In genomic region chr3:130091958-130092357, GRCh38 we compare ENCODE assay signal across 28 cellular contexts. TPM values are rescaled to one million over a fixed set of nuclear protein-coding genes. Genes with fewer than 3 reads are reported as not detected.
"Had no signal": no experiment of that assay in that cellular context is flagged by ENCODE, and none has a peak within 500 bp of the region (broad histone marks: within the 10 kb centered on the region; RNA-seq: fewer than 3 reads in every experiment).

No MANE protein-coding gene starts in this region.

- DNase-seq: activated B cell treated with CpG ODN at 0.5 μM for 24 hours; activated CD4-positive, alpha-beta T cell treated with anti-CD3 and anti-CD28 coated beads for 48 hours; activated CD4-positive, alpha-beta T cell treated with anti-CD3 and anti-CD28 coated beads, Interleukin-2, amount 50 U/mL, for 1 hour; activated CD4-positive, alpha-beta T cell treated with anti-CD3 and anti-CD28 coated beads, Interleukin-2, amount 50 U/mL, for 48 hours; activated CD8-positive, alpha-beta memory T cell treated with anti-CD3 and anti-CD28 coated beads for 24 hours; activated CD8-positive, alpha-beta T cell treated with anti-CD3 and anti-CD28 coated beads for 36 hours; activated gamma-delta T cell treated with Interleukin-2 at 50 U/mL for 16 hours; activated naive CD4-positive, alpha-beta T cell treated with anti-CD3 and anti-CD28 coated beads, Interleukin-2, amount 50 U/mL, for 16 hours; activated naive CD4-positive, alpha-beta T cell treated with Interleukin-2 at 50 U/mL for 16 hours; activated T-cell treated with anti-CD3 and anti-CD28 coated beads, Interleukin-2, amount 50 U/mL, for 72 hours; amniotic stem cell; anterior cingulate cortex; brain microvascular endothelial cell; effector CD8-positive, alpha-beta T cell; esophagus squamous epithelium; foreskin melanocyte; T-helper 1 cell; T-helper 17 cell; T1000; WERI-Rb-1 had no signal

- H3K9me3 ChIP-seq: esophagus squamous epithelium, gastroesophageal sphincter had no signal

- ATAC-seq: activated CD4-positive, CD25-positive, alpha-beta regulatory T cell treated with anti-CD3 and anti-CD28 coated beads, Interleukin-2, amount 50 U/mL, for 24 hours; activated CD8-positive, alpha-beta T cell treated with anti-CD3 and anti-CD28 coated beads for 36 hours; activated T-cell treated with anti-CD3 and anti-CD28 coated beads, Interleukin-2, amount 50 U/mL, for 72 hours; gastroesophageal sphincter; T-helper 17 cell had no signal

- H3K27ac ChIP-seq: brain microvascular endothelial cell, coronary artery, epithelial cell of prostate, esophagus squamous epithelium, gastroesophageal sphincter, WERI-Rb-1 had no signal

- H3K36me3 ChIP-seq: brain microvascular endothelial cell, esophagus squamous epithelium, gastroesophageal sphincter, WERI-Rb-1 had no signal

- H3K4me3 ChIP-seq: coronary artery, esophagus squamous epithelium, gastroesophageal sphincter had no signal

- H3K4me1 ChIP-seq: gastroesophageal sphincter had no signal

- H3K27me3 ChIP-seq: brain microvascular endothelial cell, esophagus squamous epithelium had no signal

RNA-seq across cellular contexts. Expression of gene ALG1L2, which starts 10.3 kb away (rescaled TPM):
- total RNA-seq: activated T-cell treated with anti-CD3 and anti-CD28 coated beads, Interleukin-2, amount 50 U/mL, for 72 hours; bronchial epithelial cell; cardiac septum; endothelial cell of umbilical vein; esophagus squamous epithelium; gastroesophageal sphincter; glomerular endothelial cell had no signal
